31 cellular contexts compared by ENCODE assay signal in the genomic region with DNA sequence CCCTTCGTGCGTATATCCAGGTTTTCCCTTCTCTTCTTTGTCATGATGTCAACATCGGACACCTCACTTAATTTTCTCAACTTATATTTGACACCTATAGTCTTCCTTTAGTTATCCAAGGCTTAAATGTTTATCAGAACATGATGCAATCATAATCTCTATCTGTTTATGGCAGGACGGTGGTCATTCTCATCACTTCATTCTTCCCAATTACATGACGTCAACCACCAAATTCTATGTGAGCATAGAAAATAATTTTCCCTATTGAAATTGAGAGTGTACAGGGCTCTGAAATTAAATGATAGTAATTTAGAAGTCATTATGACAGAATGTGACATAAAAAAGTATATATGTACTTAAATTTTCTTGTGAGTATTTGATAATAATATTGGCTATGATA.
"Had no signal": no experiment of that assay in that cellular context is flagged by ENCODE, and none has a peak within 500 bp of the region (broad histone marks: within the 10 kb centered on the region; RNA-seq: fewer than 3 reads in every experiment).

No MANE protein-coding gene starts in this region.

- H3K4me2 ChIP-seq: neural progenitor cell, smooth muscle cell had no signal

- H3K36me3 ChIP-seq: neural progenitor cell, ovary, spleen, suprapubic skin, tibial artery, transverse colon, upper lobe of right lung, uterus had no signal

- H3K27me3 ChIP-seq: neural progenitor cell, ovary, spleen, suprapubic skin, testis, tibial artery, transverse colon, upper lobe of right lung, uterus had no signal

- H3K27ac Mint-ChIP-seq: naive thymus-derived CD8-positive, alpha-beta T cell; nephron; neural progenitor cell; progenitor cell of endocrine pancreas; stimulated activated memory B cell treated with anti-CD40 and anti-IgM and Interleukin-4, amounts not matched to agents 10 μg/mL and 1 μg/mL and 100 μg/mL, for 72 hours; stimulated activated naive CD8-positive, alpha-beta T cell treated with anti-CD3 and anti-CD28 coated beads, Interleukin-15, amount 100 ng/mL, for 72 hours; type B pancreatic cell had no signal

- H3K79me2 ChIP-seq: parathyroid adenoma had no signal

- H3K27ac ChIP-seq: neural progenitor cell, ovary, parathyroid adenoma, psoas muscle, skin epidermis, spleen, suprapubic skin, testis, tibial artery, transverse colon, upper lobe of right lung, uterus had no signal

- H3K4me3 Mint-ChIP-seq: naive thymus-derived CD8-positive, alpha-beta T cell; nephron; neural progenitor cell; stimulated activated memory B cell treated with anti-CD40 and anti-IgM and Interleukin-4, amounts not matched to agents 10 μg/mL and 1 μg/mL and 100 μg/mL, for 72 hours; stimulated activated naive CD8-positive, alpha-beta T cell treated with anti-CD3 and anti-CD28 coated beads, Interleukin-15, amount 100 ng/mL, for 72 hours; type B pancreatic cell had no signal

- H3K4me1 Mint-ChIP-seq: naive thymus-derived CD8-positive, alpha-beta T cell; nephron; stimulated activated memory B cell treated with anti-CD40 and anti-IgM and Interleukin-4, amounts not matched to agents 10 μg/mL and 1 μg/mL and 100 μg/mL, for 72 hours; stimulated activated naive CD8-positive, alpha-beta T cell treated with anti-CD3 and anti-CD28 coated beads, Interleukin-15, amount 100 ng/mL, for 72 hours had no signal

- H2AFZ ChIP-seq: neural progenitor cell, parathyroid adenoma had no signal

- DNase-seq: naive thymus-derived CD8-positive, alpha-beta T cell; occipital lobe; ovary; posterior cingulate gyrus; psoas muscle; right cardiac atrium; spleen; stimulated activated CD4-positive, alpha-beta T cell treated with anti-CD3 and anti-CD28 coated beads, Interleukin-12 subunit alpha, Interleukin-12 subunit beta, amount 100 ng/mL, for 4 hours; stimulated activated CD4-positive, alpha-beta T cell treated with anti-CD3 and anti-CD28 coated beads, Interleukin-1b, Interleukin-23, amount 100 ng/mL, for 48 hours; stimulated activated CD4-positive, alpha-beta T cell treated with anti-CD3 and anti-CD28 coated beads, Interleukin-4, amount 100 ng/mL, for 1 hour; stimulated activated CD4-positive, alpha-beta T cell treated with anti-CD3 and anti-CD28 coated beads, Interleukin-4, amount 100 ng/mL, for 4 hours; stimulated activated CD8-positive, alpha-beta memory T cell treated with anti-CD3 and anti-CD28 coated beads, Interleukin-4, amount 100 ng/mL, for 48 hours; stimulated activated naive CD4-positive, alpha-beta T cell; stimulated activated naive CD8-positive, alpha-beta T cell treated with anti-CD3 and anti-CD28 coated beads, Interleukin-15, amount 100 ng/mL, for 72 hours; stimulated activated naive CD8-positive, alpha-beta T cell treated with anti-CD3 and anti-CD28 coated beads, Interleukin-15, Interleukin-2, amounts not matched to agents 100 U/mL and 50 U/mL, for 24 hours; substantia nigra; testis; tibial artery; transverse colon; upper lobe of right lung; uterus had no signal

- H3K9ac ChIP-seq: neural progenitor cell, parathyroid adenoma had no signal

- H3K4me3 ChIP-seq: neural progenitor cell, ovary, psoas muscle, skin epidermis, smooth muscle cell, spleen, suprapubic skin, testis, tibial artery, transverse colon, upper lobe of right lung, uterus had no signal

- H3K9me3 ChIP-seq: ovary, psoas muscle, suprapubic skin, testis, tibial artery, transverse colon, upper lobe of right lung, uterus had no signal

- H3K27me3 Mint-ChIP-seq: naive thymus-derived CD8-positive, alpha-beta T cell; progenitor cell of endocrine pancreas; stimulated activated memory B cell treated with anti-CD40 and anti-IgM and Interleukin-4, amounts not matched to agents 10 μg/mL and 1 μg/mL and 100 μg/mL, for 72 hours; stimulated activated naive CD8-positive, alpha-beta T cell treated with anti-CD3 and anti-CD28 coated beads, Interleukin-15, amount 100 ng/mL, for 72 hours; type B pancreatic cell had no signal

- ATAC-seq: naive thymus-derived CD8-positive, alpha-beta T cell; psoas muscle; right cardiac atrium; sciatic nerve; stimulated activated memory B cell treated with anti-CD40 and anti-IgM and Interleukin-4, amounts not matched to agents 10 μg/mL and 1 μg/mL and 100 μg/mL, for 72 hours; stimulated activated naive CD8-positive, alpha-beta T cell treated with anti-CD3 and anti-CD28 coated beads, Interleukin-15, amount 100 ng/mL, for 72 hours; stimulated activated naive CD8-positive, alpha-beta T cell treated with anti-CD3 and anti-CD28 coated beads, Interleukin-15, Interleukin-2, amounts not matched to agents 100 U/mL and 50 U/mL, for 24 hours; upper lobe of right lung had no signal

- H3K9me3 Mint-ChIP-seq: nephron, type B pancreatic cell had no signal

- H3K4me1 ChIP-seq: neural progenitor cell, parathyroid adenoma, psoas muscle, spleen, suprapubic skin, testis, tibial artery, transverse colon, upper lobe of right lung, uterus had no signal

- H3K36me3 Mint-ChIP-seq: naive thymus-derived CD8-positive, alpha-beta T cell; neural progenitor cell; stimulated activated memory B cell treated with anti-CD40 and anti-IgM and Interleukin-4, amounts not matched to agents 10 μg/mL and 1 μg/mL and 100 μg/mL, for 72 hours; type B pancreatic cell had no signal
